12 cellular contexts compared by ENCODE assay signal in genomic region chr16:11596572-11597226, GRCh38. TPM values are rescaled to one million over a fixed set of nuclear protein-coding genes. Genes with fewer than 3 reads are reported as not detected.
DNase-seq lines count a peak whose midpoint lies in the region; ATAC-seq, FAIRE-seq and TF ChIP-seq lines count a peak whose summit lies in the region.
"Had no signal": no experiment of that assay in that cellular context is flagged by ENCODE, and none has a peak within 500 bp of the region (broad histone marks: within the 10 kb centered on the region; RNA-seq: fewer than 3 reads in every experiment).

No MANE protein-coding gene starts in this region.

- FAIRE-seq in keratinocyte (lab: Jason Lieb, UNC) = peak; percentile 74

- no peaks in the 10 kb centered on the region for H3K9me1 ChIP-seq in keratinocyte (ENCODE audit: control insufficient read depth, extremely low read depth, insufficient read depth, low read length)

- H3K9ac ChIP-seq in DND-41 (ENCODE audit: low read depth, low read length) = no peak overlapping the region
- H3K9ac ChIP-seq in keratinocyte (ENCODE audit: control insufficient read depth, extremely low read depth, insufficient read depth, low read length) = no peak overlapping the region

- no peak overlapping the region for H2AFZ ChIP-seq in DND-41 (ENCODE audit: low read depth, low read length)
- H2AFZ ChIP-seq in keratinocyte (ENCODE audit: control insufficient read depth, low read length) = no peak overlapping the region

- no peaks in the 10 kb centered on the region for H4K20me1 ChIP-seq in DND-41 (ENCODE audit: insufficient read depth, low read length)
- no peaks in the 10 kb centered on the region for H4K20me1 ChIP-seq in keratinocyte (ENCODE audit: control insufficient read depth, extremely low read depth, insufficient read depth, low read length)

- POLR2A ChIA-PET in Panc1 (lab: Charles Lee) = no interaction called here

- in situ Hi-C loops in Panc1 (cut with HindIII; ENCODE audit: low pct_unique_long_range_greater_than_20kb, low sequenced_read_pairs) = no loop called here

- intact Hi-C loops in Panc1 (cut with micrococcal nuclease; ENCODE audit: unreplicated experiment) = no loop called here

- DNase-seq in DND-41 = peak; percentile 21
- DNase-seq in Panc1 (ENCODE audit: low read depth, low spot score) = no peak
- no peak for DNase-seq in keratinocyte (ENCODE audit: low read depth, low spot score)
- no peak for DNase-seq in SHP77 treated with DMSO at 0.1 percent for 48 hours (lab: John Stamatoyannopoulos, UW)
- DNase-seq: GOT3, heart right ventricle, NCI-H146, T-helper 2 cell had no signal

- no peak overlapping the region for H3K27ac ChIP-seq in DND-41 (ENCODE audit: low read length)
- H3K27ac ChIP-seq in Panc1 (ENCODE audit: low read length) = peak overlapping the region; percentile 7; the same call in 1 of the 2 replicates
- H3K27ac ChIP-seq in keratinocyte (ENCODE audit: control insufficient read depth, insufficient read depth, low read length) = no peak overlapping the region
- H3K27ac ChIP-seq in skin epidermis = peak overlapping the region in 15 of 21 experiments; percentile 28 to 83 (median 56)

- TF ChIP-seq CTCF in DND-41 (IDR thresholded peaks at IDR 0.05; ENCODE audit: borderline replicate concordance, extremely low read depth, low read length, poor library complexity, severe bottlenecking) = no peak
- no peak for TF ChIP-seq CTCF in Panc1 (IDR thresholded peaks at IDR 0.05)
- no peak for TF ChIP-seq CTCF in keratinocyte (optimal IDR thresholded peaks at IDR 0.05 in 1 of 3, IDR thresholded peaks at IDR 0.05 in 1 of 3, conservative IDR thresholded peaks at IDR 0.05 in 1 of 3; ENCODE audit: extremely low read depth in 1 of 3, insufficient read depth in 2 of 3, low read length in 3 of 3)

- no peak overlapping the region for H3K4me3 ChIP-seq in DND-41 (ENCODE audit: low read depth in 1 of 2, low read length in 2 of 2)
- H3K4me3 ChIP-seq in Panc1 (ENCODE audit: low read depth in 2 of 2, low read length in 2 of 2) = no peak overlapping the region
- no peak overlapping the region for H3K4me3 ChIP-seq in keratinocyte (ENCODE audit: control insufficient read depth in 2 of 3, extremely low read depth in 1 of 3, insufficient read depth in 2 of 3, low read depth in 1 of 3, low read length in 3 of 3)
- no peak overlapping the region for H3K4me3 ChIP-seq in skin epidermis
- H3K4me3 ChIP-seq: heart right ventricle had no signal

- CTCF ChIA-PET in Panc1 (lab: Charles Lee) = no interaction called here

- no TSS peak for BruUV-seq in Panc1 (replicated peaks; lab: Mats Ljungman, UMichigan)

- no peaks in the 10 kb centered on the region for H3K27me3 ChIP-seq in DND-41 (ENCODE audit: insufficient read depth, low read length, poor library complexity)
- no peaks in the 10 kb centered on the region for H3K27me3 ChIP-seq in Panc1 (ENCODE audit: control insufficient read depth, insufficient read depth, low read length)
- no peaks in the 10 kb centered on the region for H3K27me3 ChIP-seq in keratinocyte (ENCODE audit: control insufficient read depth, extremely low read depth, insufficient read depth, low read length)
- H3K27me3 ChIP-seq: heart right ventricle had no signal

- H3K79me2 ChIP-seq in DND-41 (ENCODE audit: insufficient read depth, low read length) (no peaks in the 10 kb centered on the region), keratinocyte (ENCODE audit: control insufficient read depth, insufficient read depth, low read length) (no peaks in the 10 kb centered on the region)

- no peaks in the 10 kb centered on the region; the same call in 1 of the 2 replicates for H3K4me1 ChIP-seq in DND-41 (ENCODE audit: insufficient read depth, low read length)
- peaks cover 10% of the 10 kb centered on the region for H3K4me1 ChIP-seq in Panc1 (ENCODE audit: control insufficient read depth, insufficient read depth, low read length)
- peaks cover 5% of the 10 kb centered on the region for H3K4me1 ChIP-seq in keratinocyte (ENCODE audit: control insufficient read depth, extremely low read depth, insufficient read depth, low read length)

- H3K36me3 ChIP-seq in DND-41 (ENCODE audit: insufficient read depth, low read length) (no peaks in the 10 kb centered on the region), Panc1 (ENCODE audit: control insufficient read depth, insufficient read depth, low read length) (no peaks in the 10 kb centered on the region), keratinocyte (ENCODE audit: control insufficient read depth in 2 of 2, extremely low read depth in 1 of 2, insufficient read depth in 2 of 2, low read length in 2 of 2) (no peaks in the 10 kb centered on the region)
- H3K36me3 ChIP-seq: heart right ventricle had no signal

- ATAC-seq in DND-41 (ENCODE audit: insufficient read depth, low read depth) (no peak), Panc1 (0 out of 2 replicates have a peak, but pooled peaks have one; percentile 32), HG03354 (IDR thresholded peaks at IDR 0.05; ENCODE audit: poor library complexity, severe bottlenecking, unreplicated experiment) (no peak), HG03520 (IDR thresholded peaks at IDR 0.05; ENCODE audit: unreplicated experiment) (no peak), HG03159 (IDR thresholded peaks at IDR 0.05; ENCODE audit: unreplicated experiment) (no peak)

- H3K4me2 ChIP-seq in DND-41 (ENCODE audit: insufficient read depth, low read length) (no peak overlapping the region), keratinocyte (ENCODE audit: control insufficient read depth, extremely low read depth, insufficient read depth, low read depth, low read length) (no peak overlapping the region)

- dilution Hi-C loops in keratinocyte (cut with MboI; ENCODE audit: extremely low pct_ligation_motif_present, low sequenced_read_pairs) = no loop called here

- no peaks in the 10 kb centered on the region for H3K9me3 ChIP-seq in DND-41 (ENCODE audit: insufficient read depth, low read length, severe bottlenecking)
- no peaks in the 10 kb centered on the region for H3K9me3 ChIP-seq in Panc1 (ENCODE audit: control insufficient read depth, insufficient read depth, low read depth, low read length)
- no peaks in the 10 kb centered on the region for H3K9me3 ChIP-seq in keratinocyte (ENCODE audit: control insufficient read depth, low read depth, low read length)
- H3K9me3 ChIP-seq: heart right ventricle had no signal

RNA-seq across cellular contexts. Expression of gene LITAF, which starts 10.0 kb away (rescaled TPM):
- total RNA-seq in Panc1 (2021; ENCODE audit: unreplicated experiment) = 85.2 TPM
- polyA plus RNA-seq in Panc1 (2012; ENCODE audit: insufficient read length) = 77.9 TPM
- 56.8 to 145 TPM (median 85.4 TPM) in 3 replicates for polyA plus RNA-seq in keratinocyte
- polyA plus RNA-seq in keratinocyte (2011; ENCODE audit: low read depth) = 40.8 TPM
- polyA plus RNA-seq in keratinocyte (2011; cell fraction: cytosol; rRNA removed) = 145 and 178 TPM in 2 replicates
- polyA plus RNA-seq in keratinocyte (2011; cell fraction: nucleus; rRNA removed) = 81.8 and 90.5 TPM in 2 replicates
- 118 and 158 TPM in 2 replicates for polyA plus RNA-seq in keratinocyte (2012; ENCODE audit: low replicate concordance)
- polyA minus RNA-seq in keratinocyte = 98.1 to 234 TPM (median 126 TPM) in 3 replicates
- 127 TPM for polyA minus RNA-seq in keratinocyte (2011; cell fraction: cytosol; rRNA and poly(A)+ RNA removed)
- 34.0 and 41.3 TPM in 2 replicates for polyA minus RNA-seq in keratinocyte (2011; cell fraction: nucleus; rRNA and poly(A)+ RNA removed)

Comparison
In these comparisons a context has a peak if more than half of its experiments do, and no peak if none do; other contexts are left out.
1. H3K27ac ChIP-seq: peak in Panc1 (single experiment) and skin epidermis (15 of 21); none in DND-41 (single experiment) and keratinocyte (single experiment).